1 cellular context compared by ENCODE assay signal in genomic region chr2:38907743-38908562, GRCh38.
TF ChIP-seq lines count a peak whose summit lies in the region.

No MANE protein-coding gene starts in this region.

TF ChIP-seq in GM12878, 131 proteins besides CTCF, POLR2A, EP300 and RAD21 (continued from another document):
- TF ChIP-seq NFYA (IDR thresholded peaks at IDR 0.05; ENCODE audit: borderline replicate concordance, low read depth, low read length) (no peak), BRCA1 (IDR thresholded peaks at IDR 0.05; ENCODE audit: low read depth, low read length) (no peak), HDGF (IDR thresholded peaks at IDR 0.05) (no peak), ZBTB4 (CRISPR knock-in tag; IDR thresholded peaks at IDR 0.05) (no peak), IRF4 (IDR thresholded peaks at IDR 0.05; ENCODE audit: low read depth, low read length) (peak; percentile 77; the same call in 1 of the 2 replicates), CEBPB (IDR thresholded peaks at IDR 0.05; ENCODE audit: borderline replicate concordance in 1 of 2, low read depth in 2 of 2, low read length in 2 of 2) (no peak), RUNX3 (IDR thresholded peaks at IDR 0.05; ENCODE audit: low read length) (peak; percentile 70), MEF2A (IDR thresholded peaks at IDR 0.05; ENCODE audit: insufficient read depth, low read depth, low read length) (0 out of 2 replicates have a peak, but pooled peaks have one; percentile 44), NR2C1 (IDR thresholded peaks at IDR 0.05) (no peak), POLR2AphosphoS5 (IDR thresholded peaks at IDR 0.05; ENCODE audit: low read length) (no peak), CHD2 (IDR thresholded peaks at IDR 0.05; ENCODE audit: borderline replicate concordance, low read depth, low read length) (no peak), ZSCAN29 (IDR thresholded peaks at IDR 0.05) (no peak), EED (IDR thresholded peaks at IDR 0.05; ENCODE audit: low read depth) (peak; percentile 61), SUZ12 (IDR thresholded peaks at IDR 0.05; ENCODE audit: unreplicated experiment) (no peak), ASH2L (IDR thresholded peaks at IDR 0.05; ENCODE audit: borderline replicate concordance, low read depth) (no peak), ZBED1 (IDR thresholded peaks at IDR 0.05; ENCODE audit: borderline replicate concordance) (no peak), RFX5 (IDR thresholded peaks at IDR 0.05; ENCODE audit: low read depth, low read length) (no peak), CHD4 (IDR thresholded peaks at IDR 0.05) (no peak), SRF (IDR thresholded peaks at IDR 0.05; ENCODE audit: low read depth in 2 of 2, low read length in 2 of 2) (no peak), ZNF217 (IDR thresholded peaks at IDR 0.05) (no peak), KDM1A (IDR thresholded peaks at IDR 0.05; ENCODE audit: borderline replicate concordance) (no peak), BHLHE40 (IDR thresholded peaks at IDR 0.05; ENCODE audit: borderline replicate concordance in 1 of 2, low read depth in 2 of 2, low read length in 1 of 2) (no peak)
- TF ChIP-seq, protein P1, sequence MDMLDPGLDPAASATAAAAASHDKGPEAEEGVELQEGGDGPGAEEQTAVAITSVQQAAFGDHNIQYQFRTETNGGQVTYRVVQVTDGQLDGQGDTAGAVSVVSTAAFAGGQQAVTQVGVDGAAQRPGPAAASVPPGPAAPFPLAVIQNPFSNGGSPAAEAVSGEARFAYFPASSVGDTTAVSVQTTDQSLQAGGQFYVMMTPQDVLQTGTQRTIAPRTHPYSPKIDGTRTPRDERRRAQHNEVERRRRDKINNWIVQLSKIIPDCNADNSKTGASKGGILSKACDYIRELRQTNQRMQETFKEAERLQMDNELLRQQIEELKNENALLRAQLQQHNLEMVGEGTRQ (IDR thresholded peaks at IDR 0.05; ENCODE audit: borderline replicate concordance, low read depth, low read length) = no peak
- TF ChIP-seq, protein P2, sequence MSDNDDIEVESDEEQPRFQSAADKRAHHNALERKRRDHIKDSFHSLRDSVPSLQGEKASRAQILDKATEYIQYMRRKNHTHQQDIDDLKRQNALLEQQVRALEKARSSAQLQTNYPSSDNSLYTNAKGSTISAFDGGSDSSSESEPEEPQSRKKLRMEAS (IDR thresholded peaks at IDR 0.05; ENCODE audit: low read depth, low read length) = no peak
- TF ChIP-seq, protein P3, sequence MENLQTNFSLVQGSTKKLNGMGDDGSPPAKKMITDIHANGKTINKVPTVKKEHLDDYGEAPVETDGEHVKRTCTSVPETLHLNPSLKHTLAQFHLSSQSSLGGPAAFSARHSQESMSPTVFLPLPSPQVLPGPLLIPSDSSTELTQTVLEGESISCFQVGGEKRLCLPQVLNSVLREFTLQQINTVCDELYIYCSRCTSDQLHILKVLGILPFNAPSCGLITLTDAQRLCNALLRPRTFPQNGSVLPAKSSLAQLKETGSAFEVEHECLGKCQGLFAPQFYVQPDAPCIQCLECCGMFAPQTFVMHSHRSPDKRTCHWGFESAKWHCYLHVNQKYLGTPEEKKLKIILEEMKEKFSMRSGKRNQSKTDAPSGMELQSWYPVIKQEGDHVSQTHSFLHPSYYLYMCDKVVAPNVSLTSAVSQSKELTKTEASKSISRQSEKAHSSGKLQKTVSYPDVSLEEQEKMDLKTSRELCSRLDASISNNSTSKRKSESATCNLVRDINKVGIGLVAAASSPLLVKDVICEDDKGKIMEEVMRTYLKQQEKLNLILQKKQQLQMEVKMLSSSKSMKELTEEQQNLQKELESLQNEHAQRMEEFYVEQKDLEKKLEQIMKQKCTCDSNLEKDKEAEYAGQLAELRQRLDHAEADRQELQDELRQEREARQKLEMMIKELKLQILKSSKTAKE (IDR thresholded peaks at IDR 0.05; ENCODE audit: low read depth, poor library complexity, severe bottlenecking) = peak; percentile 31
- TF ChIP-seq, protein P4, sequence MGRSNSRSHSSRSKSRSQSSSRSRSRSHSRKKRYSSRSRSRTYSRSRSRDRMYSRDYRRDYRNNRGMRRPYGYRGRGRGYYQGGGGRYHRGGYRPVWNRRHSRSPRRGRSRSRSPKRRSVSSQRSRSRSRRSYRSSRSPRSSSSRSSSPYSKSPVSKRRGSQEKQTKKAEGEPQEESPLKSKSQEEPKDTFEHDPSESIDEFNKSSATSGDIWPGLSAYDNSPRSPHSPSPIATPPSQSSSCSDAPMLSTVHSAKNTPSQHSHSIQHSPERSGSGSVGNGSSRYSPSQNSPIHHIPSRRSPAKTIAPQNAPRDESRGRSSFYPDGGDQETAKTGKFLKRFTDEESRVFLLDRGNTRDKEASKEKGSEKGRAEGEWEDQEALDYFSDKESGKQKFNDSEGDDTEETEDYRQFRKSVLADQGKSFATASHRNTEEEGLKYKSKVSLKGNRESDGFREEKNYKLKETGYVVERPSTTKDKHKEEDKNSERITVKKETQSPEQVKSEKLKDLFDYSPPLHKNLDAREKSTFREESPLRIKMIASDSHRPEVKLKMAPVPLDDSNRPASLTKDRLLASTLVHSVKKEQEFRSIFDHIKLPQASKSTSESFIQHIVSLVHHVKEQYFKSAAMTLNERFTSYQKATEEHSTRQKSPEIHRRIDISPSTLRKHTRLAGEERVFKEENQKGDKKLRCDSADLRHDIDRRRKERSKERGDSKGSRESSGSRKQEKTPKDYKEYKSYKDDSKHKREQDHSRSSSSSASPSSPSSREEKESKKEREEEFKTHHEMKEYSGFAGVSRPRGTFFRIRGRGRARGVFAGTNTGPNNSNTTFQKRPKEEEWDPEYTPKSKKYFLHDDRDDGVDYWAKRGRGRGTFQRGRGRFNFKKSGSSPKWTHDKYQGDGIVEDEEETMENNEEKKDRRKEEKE (IDR thresholded peaks at IDR 0.05) = no peak
- TF ChIP-seq, protein P5, sequence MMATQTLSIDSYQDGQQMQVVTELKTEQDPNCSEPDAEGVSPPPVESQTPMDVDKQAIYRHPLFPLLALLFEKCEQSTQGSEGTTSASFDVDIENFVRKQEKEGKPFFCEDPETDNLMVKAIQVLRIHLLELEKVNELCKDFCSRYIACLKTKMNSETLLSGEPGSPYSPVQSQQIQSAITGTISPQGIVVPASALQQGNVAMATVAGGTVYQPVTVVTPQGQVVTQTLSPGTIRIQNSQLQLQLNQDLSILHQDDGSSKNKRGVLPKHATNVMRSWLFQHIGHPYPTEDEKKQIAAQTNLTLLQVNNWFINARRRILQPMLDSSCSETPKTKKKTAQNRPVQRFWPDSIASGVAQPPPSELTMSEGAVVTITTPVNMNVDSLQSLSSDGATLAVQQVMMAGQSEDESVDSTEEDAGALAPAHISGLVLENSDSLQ (IDR thresholded peaks at IDR 0.05) = peak; percentile 31; the same call in 1 of the 2 replicates
